In genomic region chr7:101728888-101729883, GRCh38 we compare ENCODE assay signal across 10 cellular contexts.
DNase-seq lines count a peak whose midpoint lies in the region; ATAC-seq and TF ChIP-seq lines count a peak whose summit lies in the region.
"Had no signal": no experiment of that assay in that cellular context is flagged by ENCODE, and none has a peak within 500 bp of the region (broad histone marks: within the 10 kb centered on the region; RNA-seq: fewer than 3 reads in every experiment).

No MANE protein-coding gene starts in this region.

- H3K27ac ChIP-seq in HL-60 (replicated peaks): peak overlapping the region; percentile 48
- H3K27ac ChIP-seq in SJSA1: peak overlapping the region; percentile 83
- peak overlapping the region in 4 of 5 donors; percentile 6 to 71 (median 40) for H3K27ac ChIP-seq in stomach
- no peak overlapping the region for H3K27ac ChIP-seq in sigmoid colon

- no peak for TF ChIP-seq POLR2A in stomach (IDR thresholded peaks at IDR 0.05)
- no peak for TF ChIP-seq POLR2A in sigmoid colon (IDR thresholded peaks at IDR 0.05)

- H3K9me3 ChIP-seq in SJSA1 (replicated peaks) (no peaks in the 10 kb centered on the region), stomach (peaks cover 0 to under 1% (median 0%) of the 10 kb centered on the region in 4 donors), sigmoid colon (no peaks in the 10 kb centered on the region)

- TF ChIP-seq EP300 in stomach (IDR thresholded peaks at IDR 0.05): no peak
- TF ChIP-seq EP300 in sigmoid colon (IDR thresholded peaks at IDR 0.05): no peak

- no peak for TF ChIP-seq CTCF in HL-60 (IDR thresholded peaks at IDR 0.05; ENCODE audit: insufficient read depth, low read length)
- TF ChIP-seq CTCF in fibroblast of the aortic adventitia (IDR thresholded peaks at IDR 0.05; ENCODE audit: insufficient read depth, low read length): no peak
- TF ChIP-seq CTCF in stomach (IDR thresholded peaks at IDR 0.05): no peak
- TF ChIP-seq CTCF in sigmoid colon (IDR thresholded peaks at IDR 0.05): no peak

- H3K27me3 ChIP-seq in HL-60 (ENCODE audit: insufficient read depth, poor library complexity, severe bottlenecking) (no peaks in the 10 kb centered on the region), SJSA1 (replicated peaks) (no peaks in the 10 kb centered on the region), stomach (no peaks in the 10 kb centered on the region), sigmoid colon (no peaks in the 10 kb centered on the region)

- H3K4me1 ChIP-seq in SJSA1 (replicated peaks) (peaks cover 35% of the 10 kb centered on the region), stomach (peaks cover 0 to 28% (median 14%) of the 10 kb centered on the region in 4 donors), sigmoid colon (peaks cover 0 to 14% (median 12%) of the 10 kb centered on the region in 4 donors)

- ATAC-seq in GM19395 (IDR thresholded peaks at IDR 0.05; ENCODE audit: unreplicated experiment): no peak
- no peak for ATAC-seq in HG02885 (IDR thresholded peaks at IDR 0.05; ENCODE audit: poor library complexity, unreplicated experiment)
- ATAC-seq: GM23338 had no signal

- H3K4me3 ChIP-seq in HL-60 (replicated peaks; ENCODE audit: insufficient read depth, low read length) (no peak overlapping the region), SJSA1 (no peak overlapping the region), fibroblast of the aortic adventitia (ENCODE audit: low read depth, low read length) (no peak overlapping the region), stomach (no peak overlapping the region), sigmoid colon (no peak overlapping the region)
- H3K4me3 ChIP-seq: GM23338 had no signal

- H3K36me3 ChIP-seq in SJSA1 (no peaks in the 10 kb centered on the region), stomach (no peaks in the 10 kb centered on the region), sigmoid colon (no peaks in the 10 kb centered on the region)

- WGBS in stomach, 5 donors: 37 to 65% (median 50%) methylated on average over 19 to 21 of the region's 21 CpGs
- WGBS in sigmoid colon, 2 donors: 23 to 75% methylated on average over 21 of the region's 21 CpGs

- peak in 1 of 2 experiments; percentile 84 for DNase-seq in HL-60 (ENCODE audit: low read depth in 1 of 2, low spot score in 1 of 2)
- DNase-seq in SJSA1 (ENCODE audit: low read depth in 1 of 2, low spot score in 2 of 2): peak; percentile 94 to 97
- DNase-seq in fibroblast of the aortic adventitia (ENCODE audit: low read depth): peak; percentile 63
- peak; percentile 84 for DNase-seq in stomach
- DNase-seq in cerebellum (ENCODE audit: low spot score): no peak
- no peak for DNase-seq in sigmoid colon
- DNase-seq: activated T-cell treated with anti-CD3 and anti-CD28 coated beads, Interleukin-2, amount 50 U/mL, for 48 hours had no signal

- intact Hi-C loops in stomach (cut with DNase I; ENCODE audit: low total_unique reads): no loop called here
- intact Hi-C loops in sigmoid colon (cut with DNase I): no loop called here

Comparison
In these comparisons a context has a peak if more than half of its experiments do, and no peak if none do; other contexts are left out.
1. DNase-seq: peak in SJSA1 (2 of 2), fibroblast of the aortic adventitia (single experiment) and stomach (single experiment); none in cerebellum (single experiment) and sigmoid colon (single experiment).
2. H3K27ac ChIP-seq: peak in HL-60 (single experiment), SJSA1 (single experiment) and stomach (4 of 5); none in sigmoid colon (0 of 4).